8 cellular contexts compared by ENCODE assay signal in the genomic region with DNA sequence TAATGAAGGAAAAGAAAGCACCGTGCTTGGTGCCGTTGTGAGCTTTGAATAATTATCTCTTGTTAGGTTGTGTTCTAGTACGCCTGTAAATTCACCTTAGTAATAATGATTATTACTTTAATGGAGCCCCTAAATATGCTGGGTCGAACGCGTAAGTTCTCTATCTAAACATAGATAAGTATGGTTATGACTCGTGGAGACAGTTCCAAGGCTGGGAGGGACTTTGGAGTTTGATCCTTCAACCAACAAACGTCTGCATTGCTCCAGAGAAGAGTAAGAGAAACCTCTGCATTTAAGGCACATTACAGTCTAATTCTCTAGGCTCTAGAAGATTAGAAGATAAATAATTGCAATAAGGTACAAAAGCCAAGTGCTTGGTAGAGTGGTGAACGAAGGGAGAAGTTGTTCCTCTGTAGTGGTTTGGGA. TPM values are rescaled to one million over a fixed set of nuclear protein-coding genes. Genes with fewer than 3 reads are reported as not detected.
A peak's percentile ranks its signal among the peaks of the same experiment; 100 is the strongest.
DNase-seq lines count a peak whose midpoint lies in the region; ATAC-seq and TF ChIP-seq lines count a peak whose summit lies in the region.

No MANE protein-coding gene starts in this region.

- H3K27ac ChIP-seq in HL-60 (replicated peaks): peak overlapping the region; percentile 87
- no peak overlapping the region for H3K27ac ChIP-seq in iPS DF 6.9 (ENCODE audit: low read length)
- peak overlapping the region in 20 of 21 experiments; percentile 83 to 96 (median 90) for H3K27ac ChIP-seq in skin epidermis

- WGBS in iPS DF 6.9 (ENCODE audit: insufficient coverage, insufficient read length): no CpG with 5 or more reads among the region's 9 CpGs

- no peaks in the 10 kb centered on the region for H3K4me1 ChIP-seq in iPS DF 6.9 (ENCODE audit: control insufficient read depth, insufficient read depth, low read length)

- peak; percentile 54 for DNase-seq in NCI-H510A treated with DMSO at 0.1 percent for 48 hours (lab: John Stamatoyannopoulos, UW)
- no peak for DNase-seq in NCI-H510A (lab: John Stamatoyannopoulos, UW)
- peak in 1 of 2 experiments; percentile 9 for DNase-seq in HL-60 (ENCODE audit: low read depth in 1 of 2, low spot score in 1 of 2)
- no peak for DNase-seq in activated naive CD4-positive, alpha-beta T cell treated with anti-CD3 and anti-CD28 coated beads, Interleukin-2, amount 50 U/mL, for 72 hours (ENCODE audit: low spot score in 2 of 2)
- no peak for DNase-seq in iPS DF 6.9 (ENCODE audit: low read depth, low spot score)
- DNase-seq in mesenteric fat pad (ENCODE audit: low spot score): no peak

- ATAC-seq in activated naive CD4-positive, alpha-beta T cell treated with anti-CD3 and anti-CD28 coated beads, Interleukin-2, amount 50 U/mL, for 72 hours: no peak
- ATAC-seq in GM21367 (IDR thresholded peaks at IDR 0.05; ENCODE audit: unreplicated experiment): no peak

- H3K4me3 ChIP-seq in HL-60 (replicated peaks; ENCODE audit: insufficient read depth, low read length) (peak overlapping the region; percentile 70), iPS DF 6.9 (ENCODE audit: low read length) (peak overlapping the region; percentile 57; the same call in 1 of the 2 replicates), skin epidermis (peak overlapping the region; percentile 74 to 97 (median 93))

- H3K36me3 Mint-ChIP-seq in activated naive CD4-positive, alpha-beta T cell treated with anti-CD3 and anti-CD28 coated beads, Interleukin-2, amount 50 U/mL, for 72 hours: peaks cover 54 to 68% of the 10 kb centered on the region in 2 donors

- peaks cover 5 to 11% of the 10 kb centered on the region in 2 donors for H3K9me3 Mint-ChIP-seq in activated naive CD4-positive, alpha-beta T cell treated with anti-CD3 and anti-CD28 coated beads, Interleukin-2, amount 50 U/mL, for 72 hours

- H3K27ac Mint-ChIP-seq in activated naive CD4-positive, alpha-beta T cell treated with anti-CD3 and anti-CD28 coated beads, Interleukin-2, amount 50 U/mL, for 72 hours: peak overlapping the region; percentile 97 to 99

- no peaks in the 10 kb centered on the region for H3K27me3 ChIP-seq in HL-60 (ENCODE audit: insufficient read depth, poor library complexity, severe bottlenecking)
- no peaks in the 10 kb centered on the region for H3K27me3 ChIP-seq in iPS DF 6.9 (ENCODE audit: control insufficient read depth, insufficient read depth, low read length)

- no peak for TF ChIP-seq CTCF in HL-60 (IDR thresholded peaks at IDR 0.05; ENCODE audit: insufficient read depth, low read length)

- peaks cover 2% of the 10 kb centered on the region; the same call in 1 of the 2 replicates for H3K36me3 ChIP-seq in iPS DF 6.9 (ENCODE audit: control insufficient read depth, insufficient read depth, low read length)

- no peaks in the 10 kb centered on the region; the same call in 1 of the 2 replicates for H3K9me3 ChIP-seq in iPS DF 6.9 (ENCODE audit: control insufficient read depth, insufficient read depth, low read length)

RNA-seq across cellular contexts. Expression of a gene that starts 0.5 kb away (rescaled TPM):
- total RNA-seq in activated naive CD4-positive, alpha-beta T cell treated with anti-CD3 and anti-CD28 coated beads, Interleukin-2, amount 50 U/mL, for 72 hours: 10 to 100 TPM; 25.0 to 30.3 TPM
- total RNA-seq in mesenteric fat pad: 17.0 TPM

RNA-seq across cellular contexts. Expression of a gene that starts 0.7 kb away (rescaled TPM):
- total RNA-seq in activated naive CD4-positive, alpha-beta T cell treated with anti-CD3 and anti-CD28 coated beads, Interleukin-2, amount 50 U/mL, for 72 hours: 10 to 100 TPM; 46.0 to 60.2 TPM
- total RNA-seq in mesenteric fat pad: 29.9 TPM

RNA-seq across cellular contexts. Expression of a gene that starts 21.4 kb away (rescaled TPM):
- total RNA-seq in activated naive CD4-positive, alpha-beta T cell treated with anti-CD3 and anti-CD28 coated beads, Interleukin-2, amount 50 U/mL, for 72 hours: under 1 TPM in 1 of 2 donors, not detected in 1; 0.74 TPM
- total RNA-seq in mesenteric fat pad: 0.13 TPM

RNA-seq across cellular contexts. Expression of a gene that starts 51.6 kb away (rescaled TPM):
- total RNA-seq in activated naive CD4-positive, alpha-beta T cell treated with anti-CD3 and anti-CD28 coated beads, Interleukin-2, amount 50 U/mL, for 72 hours: 100 to 1,000 TPM; 120 to 141 TPM
- 99.2 TPM for total RNA-seq in mesenteric fat pad
